Comparison of ENCODE assay signal across 24 cellular contexts in the genomic region with DNA sequence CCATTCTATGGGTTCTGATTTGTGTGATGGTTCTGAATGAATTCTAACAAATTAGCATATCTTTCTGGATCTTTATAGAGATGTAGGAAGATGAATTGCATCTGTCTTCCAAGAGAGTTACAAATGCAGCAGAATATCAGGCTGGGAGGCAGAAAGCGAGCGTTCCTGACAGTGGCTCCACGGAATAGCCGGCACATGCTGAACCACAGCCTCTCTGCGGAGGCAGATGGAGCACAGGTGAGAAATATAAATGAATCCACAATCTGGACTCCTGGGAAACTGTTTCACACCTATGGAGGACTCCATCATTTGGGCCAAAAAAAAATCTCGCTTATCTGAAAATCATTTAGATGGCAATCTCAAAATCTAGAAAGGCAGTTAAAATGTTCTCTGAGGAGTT. TPM values are rescaled to one million over a fixed set of nuclear protein-coding genes. Genes with fewer than 3 reads are reported as not detected.
DNase-seq lines count a peak whose midpoint lies in the region; ATAC-seq and TF ChIP-seq lines count a peak whose summit lies in the region.
"Had no signal": no experiment of that assay in that cellular context is flagged by ENCODE, and none has a peak within 500 bp of the region (broad histone marks: within the 10 kb centered on the region; RNA-seq: fewer than 3 reads in every experiment).

No MANE protein-coding gene starts in this region.

- H2AFZ ChIP-seq in GM23338 (peak overlapping the region; percentile 47; the same call in 1 of the 2 replicates), PC-9 (no peak overlapping the region)

- DNase-seq in GM23338 (ENCODE audit: low spot score), result no peak
- DNase-seq in cerebellar cortex (ENCODE audit: low spot score), result peak; percentile 73
- DNase-seq in inferior parietal cortex (ENCODE audit: extremely low spot score), result peak; percentile 16
- peak; percentile 22 for DNase-seq in superior temporal gyrus (ENCODE audit: extremely low spot score)
- no peak for DNase-seq in Right ventricle myocardium superior
- no peak for DNase-seq in effector memory CD4-positive, alpha-beta T cell
- DNase-seq in PC-9, result no peak
- DNase-seq in activated T-cell treated with anti-CD3 and anti-CD28 coated beads, Interleukin-2, amount 50 U/mL, for 24 hours, result no peak
- DNase-seq: 8988T; ACHN; BE2C; CD4-positive, alpha-beta memory T cell; CD4-positive, CD25-positive, alpha-beta regulatory T cell; CD8-positive, alpha-beta memory T cell; COR-L47; DMS 273 treated with DMSO at 0.1 percent for 48 hours; DMS153; DMS53; DMS79; DND-41; EL; GF-D8 had no signal

- H3K9me3 Mint-ChIP-seq in GM23338, result no peaks in the 10 kb centered on the region
- no peaks in the 10 kb centered on the region for H3K9me3 Mint-ChIP-seq in activated T-cell treated with anti-CD3 and anti-CD28 coated beads, Interleukin-2, amount 50 U/mL, for 24 hours

- no peaks in the 10 kb centered on the region for H3F3A ChIP-seq in GM23338 (replicated peaks; ENCODE audit: low read depth)
- no peaks in the 10 kb centered on the region; the same call in 1 of the 2 replicates for H3F3A ChIP-seq in PC-9 (ENCODE audit: insufficient read depth, low read depth)

- intact Hi-C loops in Right ventricle myocardium superior (cut with DNase I) (no loop called here), PC-9 (cut with micrococcal nuclease; ENCODE audit: unreplicated experiment) (no loop called here)

- BruUV-seq in PC-9 (replicated peaks; lab: Mats Ljungman, UMichigan), result no TSS peak

- H3K4me1 Mint-ChIP-seq in GM23338, result peaks cover 27% of the 10 kb centered on the region
- H3K4me1 Mint-ChIP-seq in activated T-cell treated with anti-CD3 and anti-CD28 coated beads, Interleukin-2, amount 50 U/mL, for 24 hours (ENCODE audit: low read depth), result no peaks in the 10 kb centered on the region
- H3K4me1 Mint-ChIP-seq: CD14-positive monocyte; CD4-positive, alpha-beta memory T cell; CD4-positive, CD25-positive, alpha-beta regulatory T cell; CD8-positive, alpha-beta memory T cell had no signal

- H3K4me2 ChIP-seq in GM23338, result no peak overlapping the region
- H3K4me2 ChIP-seq in PC-9, result no peak overlapping the region
- H3K4me2 ChIP-seq: BLaER1 had no signal

- H3K36me3 ChIP-seq in GM23338 (ENCODE audit: insufficient read depth) (no peaks in the 10 kb centered on the region), PC-9 (ENCODE audit: low read depth) (no peaks in the 10 kb centered on the region)
- no peaks in the 10 kb centered on the region for H3K36me3 ChIP-seq in effector memory CD4-positive, alpha-beta T cell (ENCODE audit: control insufficient read depth, insufficient read depth, low read length)
- H3K36me3 ChIP-seq: BE2C, BLaER1 had no signal

- no peak overlapping the region for H3K4me3 Mint-ChIP-seq in GM23338
- no peak overlapping the region for H3K4me3 Mint-ChIP-seq in activated T-cell treated with anti-CD3 and anti-CD28 coated beads, Interleukin-2, amount 50 U/mL, for 24 hours
- H3K4me3 Mint-ChIP-seq: CD14-positive monocyte; CD4-positive, alpha-beta memory T cell; CD4-positive, CD25-positive, alpha-beta regulatory T cell; CD8-positive, alpha-beta memory T cell had no signal

- H3K79me2 ChIP-seq in GM23338 (replicated peaks; ENCODE audit: insufficient read depth), result no peaks in the 10 kb centered on the region
- no peaks in the 10 kb centered on the region for H3K79me2 ChIP-seq in PC-9 (ENCODE audit: low read depth)

- H4K20me1 ChIP-seq in GM23338 (replicated peaks; ENCODE audit: insufficient read depth) (no peaks in the 10 kb centered on the region), PC-9 (ENCODE audit: insufficient read depth) (no peaks in the 10 kb centered on the region; the same call in 1 of the 2 replicates)
- H4K20me1 ChIP-seq: BLaER1 had no signal

- H3K27me3 Mint-ChIP-seq in GM23338 (ENCODE audit: insufficient read depth, low read depth, poor library complexity), result peaks cover 6% of the 10 kb centered on the region
- peaks cover 24% of the 10 kb centered on the region for H3K27me3 Mint-ChIP-seq in activated T-cell treated with anti-CD3 and anti-CD28 coated beads, Interleukin-2, amount 50 U/mL, for 24 hours

- H3K4me3 ChIP-seq in GM23338, result no peak overlapping the region
- H3K4me3 ChIP-seq in effector memory CD4-positive, alpha-beta T cell (ENCODE audit: insufficient read depth, low read depth, low read length, poor library complexity, severe bottlenecking), result no peak overlapping the region
- no peak overlapping the region for H3K4me3 ChIP-seq in PC-9
- H3K4me3 ChIP-seq: BLaER1 had no signal

- no peaks in the 10 kb centered on the region for H3K9me2 ChIP-seq in GM23338 (ENCODE audit: insufficient read depth)
- no peaks in the 10 kb centered on the region for H3K9me2 ChIP-seq in PC-9 (ENCODE audit: insufficient read depth)

- H3K27me3 ChIP-seq in GM23338 (ENCODE audit: insufficient read depth), result no peaks in the 10 kb centered on the region
- no peaks in the 10 kb centered on the region for H3K27me3 ChIP-seq in effector memory CD4-positive, alpha-beta T cell (replicated peaks; ENCODE audit: control insufficient read depth, insufficient read depth, low read length, poor library complexity, severe bottlenecking)
- H3K27me3 ChIP-seq in PC-9 (ENCODE audit: insufficient read depth, low read depth), result peaks cover 27% of the 10 kb centered on the region; the same call in 1 of the 2 replicates
- H3K27me3 ChIP-seq: BLaER1 had no signal

- H3K36me3 Mint-ChIP-seq in GM23338 (ENCODE audit: low read depth), result no peaks in the 10 kb centered on the region
- no peaks in the 10 kb centered on the region for H3K36me3 Mint-ChIP-seq in activated T-cell treated with anti-CD3 and anti-CD28 coated beads, Interleukin-2, amount 50 U/mL, for 24 hours (ENCODE audit: low read depth)
- H3K36me3 Mint-ChIP-seq: CD14-positive monocyte; CD4-positive, alpha-beta memory T cell; CD4-positive, CD25-positive, alpha-beta regulatory T cell; CD8-positive, alpha-beta memory T cell had no signal

- TF ChIP-seq CTCF in GM23338 (conservative IDR thresholded peaks at IDR 0.05; ENCODE audit: low read depth in 2 of 2), result no peak
- TF ChIP-seq CTCF in PC-9 (conservative IDR thresholded peaks at IDR 0.05), result no peak

- POLR2A ChIA-PET in PC-9 (lab: Charles Lee; ENCODE audit: unreplicated experiment), result no interaction called here

- no peak overlapping the region for H3K27ac Mint-ChIP-seq in GM23338
- no peak overlapping the region for H3K27ac Mint-ChIP-seq in activated T-cell treated with anti-CD3 and anti-CD28 coated beads, Interleukin-2, amount 50 U/mL, for 24 hours
- H3K27ac Mint-ChIP-seq: CD14-positive monocyte; CD4-positive, alpha-beta memory T cell; CD4-positive, CD25-positive, alpha-beta regulatory T cell; CD8-positive, alpha-beta memory T cell had no signal

- H3K4me1 ChIP-seq in GM23338 (ENCODE audit: insufficient read depth) (peaks cover 13% of the 10 kb centered on the region), PC-9 (replicated peaks; ENCODE audit: insufficient read depth) (no peaks in the 10 kb centered on the region)
- no peaks in the 10 kb centered on the region for H3K4me1 ChIP-seq in effector memory CD4-positive, alpha-beta T cell (ENCODE audit: control insufficient read depth, insufficient read depth, low read length, poor library complexity, severe bottlenecking)
- H3K4me1 ChIP-seq: BE2C, BLaER1 had no signal

- H3K9me3 ChIP-seq in effector memory CD4-positive, alpha-beta T cell (ENCODE audit: control insufficient read depth, low read length), result no peaks in the 10 kb centered on the region
- no peaks in the 10 kb centered on the region for H3K9me3 ChIP-seq in PC-9 (ENCODE audit: insufficient read depth, low read depth)
- H3K9me3 ChIP-seq: BE2C, BLaER1 had no signal

- ATAC-seq in GM23338, result no peak
- no peak for ATAC-seq in Right ventricle myocardium superior (ENCODE audit: poor library complexity)

- CTCF ChIA-PET in PC-9 (lab: Charles Lee), result no interaction called here

- H3K27ac ChIP-seq in GM23338 (ENCODE audit: low read depth) (no peak overlapping the region), PC-9 (no peak overlapping the region)
- H3K27ac ChIP-seq in effector memory CD4-positive, alpha-beta T cell (ENCODE audit: insufficient read depth, low read length, poor library complexity, severe bottlenecking), result no peak overlapping the region
- H3K27ac ChIP-seq: BLaER1 had no signal

TF ChIP-seq in GM23338, 12 proteins besides CTCF, POLR2A, EP300 and RAD21 (continues in another document):
- TF ChIP-seq CREB1 (CRISPR knock-in tag; IDR thresholded peaks at IDR 0.05; ENCODE audit: low read depth) (no peak), STAT1 (IDR thresholded peaks at IDR 0.05; ENCODE audit: unreplicated experiment) (no peak), POLR2AphosphoS5 (IDR thresholded peaks at IDR 0.05; ENCODE audit: low read depth) (no peak), ZNF331 (CRISPR knock-in tag; IDR thresholded peaks at IDR 0.05; ENCODE audit: low read depth) (no peak), EZH2phosphoT487 (IDR thresholded peaks at IDR 0.05; ENCODE audit: unreplicated experiment) (no peak)
- TF ChIP-seq, protein P1, sequence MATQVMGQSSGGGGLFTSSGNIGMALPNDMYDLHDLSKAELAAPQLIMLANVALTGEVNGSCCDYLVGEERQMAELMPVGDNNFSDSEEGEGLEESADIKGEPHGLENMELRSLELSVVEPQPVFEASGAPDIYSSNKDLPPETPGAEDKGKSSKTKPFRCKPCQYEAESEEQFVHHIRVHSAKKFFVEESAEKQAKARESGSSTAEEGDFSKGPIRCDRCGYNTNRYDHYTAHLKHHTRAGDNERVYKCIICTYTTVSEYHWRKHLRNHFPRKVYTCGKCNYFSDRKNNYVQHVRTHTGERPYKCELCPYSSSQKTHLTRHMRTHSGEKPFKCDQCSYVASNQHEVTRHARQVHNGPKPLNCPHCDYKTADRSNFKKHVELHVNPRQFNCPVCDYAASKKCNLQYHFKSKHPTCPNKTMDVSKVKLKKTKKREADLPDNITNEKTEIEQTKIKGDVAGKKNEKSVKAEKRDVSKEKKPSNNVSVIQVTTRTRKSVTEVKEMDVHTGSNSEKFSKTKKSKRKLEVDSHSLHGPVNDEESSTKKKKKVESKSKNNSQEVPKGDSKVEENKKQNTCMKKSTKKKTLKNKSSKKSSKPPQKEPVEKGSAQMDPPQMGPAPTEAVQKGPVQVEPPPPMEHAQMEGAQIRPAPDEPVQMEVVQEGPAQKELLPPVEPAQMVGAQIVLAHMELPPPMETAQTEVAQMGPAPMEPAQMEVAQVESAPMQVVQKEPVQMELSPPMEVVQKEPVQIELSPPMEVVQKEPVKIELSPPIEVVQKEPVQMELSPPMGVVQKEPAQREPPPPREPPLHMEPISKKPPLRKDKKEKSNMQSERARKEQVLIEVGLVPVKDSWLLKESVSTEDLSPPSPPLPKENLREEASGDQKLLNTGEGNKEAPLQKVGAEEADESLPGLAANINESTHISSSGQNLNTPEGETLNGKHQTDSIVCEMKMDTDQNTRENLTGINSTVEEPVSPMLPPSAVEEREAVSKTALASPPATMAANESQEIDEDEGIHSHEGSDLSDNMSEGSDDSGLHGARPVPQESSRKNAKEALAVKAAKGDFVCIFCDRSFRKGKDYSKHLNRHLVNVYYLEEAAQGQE (IDR thresholded peaks at IDR 0.05; ENCODE audit: unreplicated experiment), result no peak

RNA-seq across cellular contexts. Expression of a gene that starts 34.5 kb away (rescaled TPM):
- 20.7 and 21.0 TPM in 2 replicates for total RNA-seq in GM23338 (2014; rRNA removed; shearing (Covaris generic))
- polyA plus RNA-seq in GM23338 (2016; fragmentation: Nextera tagmentation; extraction: Ambion mirVana), result 9.9 and 10.5 TPM in 2 replicates
- total RNA-seq in Right ventricle myocardium superior, result 10.5 TPM
- total RNA-seq in PC-9 (2021), result 0.20 and 0.31 TPM in 2 replicates
- total RNA-seq: CD4-positive, alpha-beta memory T cell had no signal
- polyA plus RNA-seq: CD14-positive monocyte; CD4-positive, alpha-beta memory T cell; CD4-positive, CD25-positive, alpha-beta regulatory T cell; CD8-positive, alpha-beta memory T cell had no signal

Comparison
In these comparisons a context has a peak if more than half of its experiments do, and no peak if none do; other contexts are left out.
1. DNase-seq: peak in cerebellar cortex (single experiment), inferior parietal cortex (single experiment) and superior temporal gyrus (single experiment); none in GM23338 (single experiment), Right ventricle myocardium superior (single experiment), effector memory CD4-positive, alpha-beta T cell (0 of 3), PC-9 (0 of 2) and activated T-cell treated with anti-CD3 and anti-CD28 coated beads, Interleukin-2, amount 50 U/mL, for 24 hours (single experiment).